ENCODE assay signal across 11 cellular contexts in genomic region chr2:113219889-113220641, GRCh38. TPM values are rescaled to one million over a fixed set of nuclear protein-coding genes. Genes with fewer than 3 reads are reported as not detected.
DNase-seq lines count a peak whose midpoint lies in the region; TF ChIP-seq lines count a peak whose summit lies in the region.
"Had no signal": no experiment of that assay in that cellular context is flagged by ENCODE, and none has a peak within 500 bp of the region (broad histone marks: within the 10 kb centered on the region; RNA-seq: fewer than 3 reads in every experiment).

No MANE protein-coding gene starts in this region.

- no peak overlapping the region for H3K4me3 ChIP-seq in muscle layer of duodenum (ENCODE audit: low read depth in 1 of 2, low read length in 2 of 2)
- no peak overlapping the region for H3K4me3 ChIP-seq in effector memory CD4-positive, alpha-beta T cell (ENCODE audit: insufficient read depth, low read depth, low read length, poor library complexity, severe bottlenecking)
- H3K4me3 ChIP-seq: spleen had no signal

- H3K27ac Mint-ChIP-seq in type B pancreatic cell, result no peak overlapping the region

- H3K9me3 ChIP-seq in muscle layer of duodenum (ENCODE audit: control insufficient read depth in 1 of 2, low read length in 2 of 2), result no peaks in the 10 kb centered on the region
- no peaks in the 10 kb centered on the region for H3K9me3 ChIP-seq in effector memory CD4-positive, alpha-beta T cell (ENCODE audit: control insufficient read depth, low read length)
- H3K9me3 ChIP-seq: spleen had no signal

- H3K4me1 Mint-ChIP-seq in type B pancreatic cell (ENCODE audit: unreplicated experiment), result peaks cover 24% of the 10 kb centered on the region

- peaks cover 6 to 17% of the 10 kb centered on the region in 2 donors for H3K4me1 ChIP-seq in muscle layer of duodenum (ENCODE audit: control insufficient read depth in 1 of 2, insufficient read depth in 2 of 2, low read length in 2 of 2)
- H3K4me1 ChIP-seq in effector memory CD4-positive, alpha-beta T cell (ENCODE audit: control insufficient read depth, insufficient read depth, low read length, poor library complexity, severe bottlenecking), result no peaks in the 10 kb centered on the region

- no peaks in the 10 kb centered on the region for H3K27me3 Mint-ChIP-seq in type B pancreatic cell

- H3K36me3 ChIP-seq in muscle layer of duodenum (ENCODE audit: control insufficient read depth in 1 of 2, insufficient read depth in 2 of 2, low read length in 2 of 2), result no peaks in the 10 kb centered on the region
- no peaks in the 10 kb centered on the region for H3K36me3 ChIP-seq in effector memory CD4-positive, alpha-beta T cell (ENCODE audit: control insufficient read depth, insufficient read depth, low read length)
- H3K36me3 ChIP-seq: spleen had no signal

- no peaks in the 10 kb centered on the region for H3K27me3 ChIP-seq in muscle layer of duodenum (ENCODE audit: low read depth, low read length)
- no peaks in the 10 kb centered on the region for H3K27me3 ChIP-seq in effector memory CD4-positive, alpha-beta T cell (replicated peaks; ENCODE audit: control insufficient read depth, insufficient read depth, low read length, poor library complexity, severe bottlenecking)
- H3K27me3 ChIP-seq: spleen had no signal

- no peak for TF ChIP-seq CTCF in type B pancreatic cell (conservative IDR thresholded peaks at IDR 0.05)

- H3K9me3 Mint-ChIP-seq in type B pancreatic cell, result no peaks in the 10 kb centered on the region

- H3K27ac ChIP-seq in muscle layer of duodenum (ENCODE audit: low read length), result peak overlapping the region; percentile 41
- H3K27ac ChIP-seq in effector memory CD4-positive, alpha-beta T cell (ENCODE audit: insufficient read depth, low read length, poor library complexity, severe bottlenecking), result no peak overlapping the region
- H3K27ac ChIP-seq: spleen had no signal

- no peaks in the 10 kb centered on the region for H3K36me3 Mint-ChIP-seq in type B pancreatic cell

- DNase-seq in EH (ENCODE audit: low read depth) (peak; percentile 69), NCI-H2029 treated with DMSO at 0.1 percent for 48 hours (lab: John Stamatoyannopoulos, UW) (peak; percentile 11), dermis blood vessel endothelial cell (peak; percentile 33), type B pancreatic cell (ENCODE audit: extremely low spot score, unreplicated experiment) (no peak), COLO668 (lab: John Stamatoyannopoulos, UW; ENCODE audit: unreplicated experiment) (no peak)
- DNase-seq in effector memory CD4-positive, alpha-beta T cell, result no peak
- DNase-seq in effector CD8-positive, alpha-beta T cell (lab: John Stamatoyannopoulos, UW), result no peak
- DNase-seq: activated CD8-positive, alpha-beta memory T cell treated with anti-CD3 and anti-CD28 coated beads for 24 hours; foreskin melanocyte; spleen had no signal

- H3K4me3 Mint-ChIP-seq in type B pancreatic cell, result no peak overlapping the region

RNA-seq across cellular contexts. Expression of gene PSD4, which starts 46.3 kb away (rescaled TPM):
- total RNA-seq in dermis blood vessel endothelial cell (0.34 and 0.79 TPM in 2 replicates), type B pancreatic cell (ENCODE audit: low replicate concordance) (38.8 and 79.1 TPM in 2 replicates)

RNA-seq across cellular contexts. Expression of gene PAX8, which starts 58.7 kb away (rescaled TPM):
- total RNA-seq in dermis blood vessel endothelial cell, result 0.65 and 0.68 TPM in 2 replicates
- 2.1 and 56.9 TPM in 2 replicates for total RNA-seq in type B pancreatic cell (ENCODE audit: low replicate concordance)

Comparison
In these comparisons a context has a peak if more than half of its experiments do, and no peak if none do; other contexts are left out.
1. DNase-seq: peak in EH (single experiment), NCI-H2029 treated with DMSO at 0.1 percent for 48 hours (single experiment) and dermis blood vessel endothelial cell (single experiment); none in effector memory CD4-positive, alpha-beta T cell (0 of 3), effector CD8-positive, alpha-beta T cell (single experiment), type B pancreatic cell (single experiment) and COLO668 (single experiment).
2. RNA of gene PSD4, which starts 46.3 kb away (total RNA-seq): 38.8 to 79.1 TPM in type B pancreatic cell; 0.34 to 0.79 TPM in dermis blood vessel endothelial cell; every median in the first group is over 10 times any median in the second.